ENCODE assay signal across 24 cellular contexts in genomic region chr2:205427112-205427511, GRCh38.
DNase-seq lines count a peak whose midpoint lies in the region; ATAC-seq and TF ChIP-seq lines count a peak whose summit lies in the region.
"Had no signal": no experiment of that assay in that cellular context is flagged by ENCODE, and none has a peak within 500 bp of the region (broad histone marks: within the 10 kb centered on the region; RNA-seq: fewer than 3 reads in every experiment).

No MANE protein-coding gene starts in this region.

- no peaks in the 10 kb centered on the region for H3K36me3 Mint-ChIP-seq in WTC11
- H3K36me3 Mint-ChIP-seq: activated naive CD4-positive, alpha-beta T cell treated with anti-CD3 and anti-CD28 coated beads, Interleukin-2, amount 50 U/mL, for 24 hours; CD4-positive, alpha-beta memory T cell; neural progenitor cell; stimulated activated effector memory CD8-positive, alpha-beta T cell treated with anti-CD3 and anti-CD28 coated beads, Interleukin-12 subunit alpha, Interleukin-12 subunit beta, amount 100 ng/mL, for 72 hours had no signal

- H3K27me3 Mint-ChIP-seq in WTC11 (ENCODE audit: low read depth) = no peaks in the 10 kb centered on the region
- H3K27me3 Mint-ChIP-seq: activated CD4-positive, alpha-beta T cell treated with anti-CD3 and anti-CD28 coated beads for 36 hours; activated naive CD4-positive, alpha-beta T cell treated with anti-CD3 and anti-CD28 coated beads, Interleukin-2, amount 50 U/mL, for 24 hours had no signal

- no peaks in the 10 kb centered on the region; the same call in 1 of the 2 replicates for H3K9me3 ChIP-seq in BE2C
- H3K9me3 ChIP-seq: prostate gland, SJCRH30, uterus had no signal

- no peak overlapping the region for H3K4me3 ChIP-seq in AG10803 (ENCODE audit: low read length)
- H3K4me3 ChIP-seq in BE2C (ENCODE audit: low read depth, low read length) = no peak overlapping the region
- H3K4me3 ChIP-seq: GM12878, neural progenitor cell, prostate gland, SJCRH30, uterus had no signal

- CTCF ChIA-PET in WTC11 (lab: Charles Lee) = no interaction called here

- no peak overlapping the region for H3K27ac Mint-ChIP-seq in WTC11
- H3K27ac Mint-ChIP-seq: activated CD4-positive, alpha-beta T cell treated with anti-CD3 and anti-CD28 coated beads for 36 hours; activated naive CD4-positive, alpha-beta T cell treated with anti-CD3 and anti-CD28 coated beads, Interleukin-2, amount 50 U/mL, for 24 hours; CD4-positive, alpha-beta memory T cell; neural progenitor cell; stimulated activated effector memory CD8-positive, alpha-beta T cell treated with anti-CD3 and anti-CD28 coated beads, Interleukin-12 subunit alpha, Interleukin-12 subunit beta, amount 100 ng/mL, for 72 hours had no signal

- DNase-seq in AG10803 (ENCODE audit: low read depth) (peak; percentile 43), LHCN-M2 (ENCODE audit: low read depth) (peak; percentile 60), dedifferentiated amniotic fluid mesenchymal stem cell (ENCODE audit: extremely low spot score) (peak; percentile 82), lung microvascular endothelial cell (ENCODE audit: low read depth in 2 of 2) (peak; percentile 16 to 33), SIG-M5 treated with dmso at 0.1 percent for 504 hours (lab: John Stamatoyannopoulos, UW; ENCODE audit: unreplicated experiment) (no peak), BE2C (no peak), WTC11 (ENCODE audit: low spot score) (no peak)
- DNase-seq: activated CD4-positive, alpha-beta T cell treated with anti-CD3 and anti-CD28 coated beads for 36 hours; CD4-positive, alpha-beta memory T cell; cortex of kidney; DMS153; hypothalamus; islet precursor cell; NCI-H2081; SJCRH30; small intestine; stimulated activated CD4-positive, alpha-beta T cell treated with anti-CD3 and anti-CD28 coated beads, Interleukin-2, amount 100 ng/mL, for 24 hours; uterus had no signal

- ATAC-seq in GM18519 (IDR thresholded peaks at IDR 0.05; ENCODE audit: low FRiP score, unreplicated experiment) (no peak), WTC11 (no peak)
- ATAC-seq: activated CD4-positive, alpha-beta T cell treated with anti-CD3 and anti-CD28 coated beads for 36 hours; GM12878; stimulated activated effector memory CD8-positive, alpha-beta T cell treated with anti-CD3 and anti-CD28 coated beads, Interleukin-12 subunit alpha, Interleukin-12 subunit beta, amount 100 ng/mL, for 72 hours had no signal

- peaks cover 18% of the 10 kb centered on the region for H3K9me3 Mint-ChIP-seq in WTC11
- H3K9me3 Mint-ChIP-seq: CD4-positive, alpha-beta memory T cell; neural progenitor cell; stimulated activated effector memory CD8-positive, alpha-beta T cell treated with anti-CD3 and anti-CD28 coated beads, Interleukin-12 subunit alpha, Interleukin-12 subunit beta, amount 100 ng/mL, for 72 hours had no signal

- no peak overlapping the region for H3K4me3 Mint-ChIP-seq in WTC11
- H3K4me3 Mint-ChIP-seq: activated CD4-positive, alpha-beta T cell treated with anti-CD3 and anti-CD28 coated beads for 36 hours; activated naive CD4-positive, alpha-beta T cell treated with anti-CD3 and anti-CD28 coated beads, Interleukin-2, amount 50 U/mL, for 24 hours; CD4-positive, alpha-beta memory T cell; neural progenitor cell; stimulated activated effector memory CD8-positive, alpha-beta T cell treated with anti-CD3 and anti-CD28 coated beads, Interleukin-12 subunit alpha, Interleukin-12 subunit beta, amount 100 ng/mL, for 72 hours had no signal

- TF ChIP-seq CTCF in AG10803 (conservative IDR thresholded peaks at IDR 0.05; ENCODE audit: low read length) (no peak), BE2C (IDR thresholded peaks at IDR 0.05; ENCODE audit: low read depth, low read length) (no peak), WTC11 (IDR thresholded peaks at IDR 0.05) (no peak)

- no peaks in the 10 kb centered on the region for H3K27me3 ChIP-seq in BE2C
- H3K27me3 ChIP-seq: neural progenitor cell, SJCRH30, uterus had no signal

- H3K4me1 Mint-ChIP-seq in WTC11 = peaks cover 20% of the 10 kb centered on the region
- H3K4me1 Mint-ChIP-seq: activated CD4-positive, alpha-beta T cell treated with anti-CD3 and anti-CD28 coated beads for 36 hours; activated naive CD4-positive, alpha-beta T cell treated with anti-CD3 and anti-CD28 coated beads, Interleukin-2, amount 50 U/mL, for 24 hours; stimulated activated effector memory CD8-positive, alpha-beta T cell treated with anti-CD3 and anti-CD28 coated beads, Interleukin-12 subunit alpha, Interleukin-12 subunit beta, amount 100 ng/mL, for 72 hours had no signal

- H3K4me1 ChIP-seq in BE2C = peaks cover under 1% of the 10 kb centered on the region
- H3K4me1 ChIP-seq: neural progenitor cell, prostate gland, uterus had no signal

- no peaks in the 10 kb centered on the region for H3K36me3 ChIP-seq in BE2C
- H3K36me3 ChIP-seq: neural progenitor cell, prostate gland, SJCRH30, uterus had no signal

- POLR2A ChIA-PET in WTC11 (lab: Charles Lee) = no interaction called here

TF ChIP-seq in WTC11, 78 proteins besides CTCF, POLR2A, EP300 and RAD21 (continues in another document):
- TF ChIP-seq ESRRA (CRISPR knock-in tag; IDR thresholded peaks at IDR 0.05; ENCODE audit: borderline replicate concordance) (no peak), ZNF263 (CRISPR knock-in tag; IDR thresholded peaks at IDR 0.05; ENCODE audit: low read depth) (no peak), STAT6 (CRISPR knock-in tag; conservative IDR thresholded peaks at IDR 0.05; ENCODE audit: low read depth) (no peak), IRF2 (CRISPR knock-in tag; IDR thresholded peaks at IDR 0.05; ENCODE audit: borderline replicate concordance, low read depth) (no peak), ZNF281 (CRISPR knock-in tag; IDR thresholded peaks at IDR 0.05) (no peak)
- TF ChIP-seq, protein P1, sequence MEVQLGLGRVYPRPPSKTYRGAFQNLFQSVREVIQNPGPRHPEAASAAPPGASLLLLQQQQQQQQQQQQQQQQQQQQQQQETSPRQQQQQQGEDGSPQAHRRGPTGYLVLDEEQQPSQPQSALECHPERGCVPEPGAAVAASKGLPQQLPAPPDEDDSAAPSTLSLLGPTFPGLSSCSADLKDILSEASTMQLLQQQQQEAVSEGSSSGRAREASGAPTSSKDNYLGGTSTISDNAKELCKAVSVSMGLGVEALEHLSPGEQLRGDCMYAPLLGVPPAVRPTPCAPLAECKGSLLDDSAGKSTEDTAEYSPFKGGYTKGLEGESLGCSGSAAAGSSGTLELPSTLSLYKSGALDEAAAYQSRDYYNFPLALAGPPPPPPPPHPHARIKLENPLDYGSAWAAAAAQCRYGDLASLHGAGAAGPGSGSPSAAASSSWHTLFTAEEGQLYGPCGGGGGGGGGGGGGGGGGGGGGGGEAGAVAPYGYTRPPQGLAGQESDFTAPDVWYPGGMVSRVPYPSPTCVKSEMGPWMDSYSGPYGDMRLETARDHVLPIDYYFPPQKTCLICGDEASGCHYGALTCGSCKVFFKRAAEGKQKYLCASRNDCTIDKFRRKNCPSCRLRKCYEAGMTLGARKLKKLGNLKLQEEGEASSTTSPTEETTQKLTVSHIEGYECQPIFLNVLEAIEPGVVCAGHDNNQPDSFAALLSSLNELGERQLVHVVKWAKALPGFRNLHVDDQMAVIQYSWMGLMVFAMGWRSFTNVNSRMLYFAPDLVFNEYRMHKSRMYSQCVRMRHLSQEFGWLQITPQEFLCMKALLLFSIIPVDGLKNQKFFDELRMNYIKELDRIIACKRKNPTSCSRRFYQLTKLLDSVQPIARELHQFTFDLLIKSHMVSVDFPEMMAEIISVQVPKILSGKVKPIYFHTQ (CRISPR knock-in tag; IDR thresholded peaks at IDR 0.05) = no peak

Comparison
In these comparisons a context has a peak if more than half of its experiments do, and no peak if none do; other contexts are left out.
1. DNase-seq: peak in AG10803 (single experiment), LHCN-M2 (single experiment), dedifferentiated amniotic fluid mesenchymal stem cell (single experiment) and lung microvascular endothelial cell (2 of 2); none in SIG-M5 treated with dmso at 0.1 percent for 504 hours (single experiment), BE2C (single experiment) and WTC11 (single experiment).